Comparison of ENCODE assay signal across 12 cellular contexts in the genomic region with DNA sequence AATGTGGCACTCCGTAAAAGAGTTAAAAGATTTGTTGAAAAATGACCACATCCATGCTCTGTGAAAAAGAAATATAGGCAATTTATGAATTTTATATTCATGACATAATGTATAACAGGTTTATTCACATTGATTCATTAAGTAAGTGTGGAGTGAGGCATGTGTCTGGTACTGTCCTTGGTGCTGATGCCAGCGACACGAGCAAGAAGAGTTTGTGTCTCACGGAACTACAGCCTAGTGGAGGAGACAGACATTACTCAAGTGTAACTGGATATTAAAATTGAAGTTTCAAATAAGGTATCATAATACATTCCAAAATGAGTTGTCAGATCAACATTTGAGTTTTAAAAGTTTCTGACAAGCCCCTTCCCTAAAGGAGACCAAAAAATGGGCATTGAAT.
A peak's percentile ranks its signal among the peaks of the same experiment; 100 is the strongest.
DNase-seq lines count a peak whose midpoint lies in the region; ATAC-seq and TF ChIP-seq lines count a peak whose summit lies in the region.
"Had no signal": no experiment of that assay in that cellular context is flagged by ENCODE, and none has a peak within 500 bp of the region (broad histone marks: within the 10 kb centered on the region; RNA-seq: fewer than 3 reads in every experiment).

No MANE protein-coding gene starts in this region.

- no peaks in the 10 kb centered on the region for H3K36me3 ChIP-seq in vagina

- no peaks in the 10 kb centered on the region for H3K9me3 ChIP-seq in vagina

- peak; percentile 10 for DNase-seq in activated naive CD8-positive, alpha-beta T cell treated with anti-CD3 and anti-CD28 coated beads, Interleukin-2, amount 50 U/mL, for 24 hours
- no peak for DNase-seq in activated naive CD8-positive, alpha-beta T cell treated with anti-CD3 and anti-CD28 coated beads for 36 hours
- peak; percentile 54 for DNase-seq in SK-MEL-5 (ENCODE audit: low read depth, low spot score)
- peak; percentile 7 for DNase-seq in stimulated activated CD4-positive, alpha-beta T cell treated with anti-CD3 and anti-CD28 coated beads, Interleukin-4, amount 100 ng/mL, for 24 hours
- DNase-seq in vagina (ENCODE audit: extremely low spot score in 2 of 2): no peak
- DNase-seq in SHP77 (lab: John Stamatoyannopoulos, UW): no peak
- DNase-seq in GM19238 (ENCODE audit: insufficient read length, low spot score): no peak
- DNase-seq: activated T-cell treated with anti-CD3 and anti-CD28 coated beads, Interleukin-2, amount 50 U/mL, for 1 hour; NCI-H1694 treated with DMSO at 0.1 percent for 48 hours had no signal

- no peak for TF ChIP-seq CTCF in vagina (IDR thresholded peaks at IDR 0.05)

- peaks cover 36% of the 10 kb centered on the region for H3K27me3 Mint-ChIP-seq in activated naive CD8-positive, alpha-beta T cell treated with anti-CD3 and anti-CD28 coated beads, Interleukin-2, amount 50 U/mL, for 24 hours
- peaks cover 46% of the 10 kb centered on the region for H3K27me3 Mint-ChIP-seq in activated naive CD8-positive, alpha-beta T cell treated with anti-CD3 and anti-CD28 coated beads for 36 hours

- no peak overlapping the region for H3K27ac Mint-ChIP-seq in activated naive CD8-positive, alpha-beta T cell treated with anti-CD3 and anti-CD28 coated beads, Interleukin-2, amount 50 U/mL, for 24 hours
- H3K27ac Mint-ChIP-seq in activated naive CD8-positive, alpha-beta T cell treated with anti-CD3 and anti-CD28 coated beads for 36 hours: no peak overlapping the region
- H3K27ac Mint-ChIP-seq: memory B cell had no signal

- H3K4me3 Mint-ChIP-seq in activated naive CD8-positive, alpha-beta T cell treated with anti-CD3 and anti-CD28 coated beads, Interleukin-2, amount 50 U/mL, for 24 hours: no peak overlapping the region
- no peak overlapping the region for H3K4me3 Mint-ChIP-seq in activated naive CD8-positive, alpha-beta T cell treated with anti-CD3 and anti-CD28 coated beads for 36 hours
- H3K4me3 Mint-ChIP-seq: memory B cell had no signal

- no peak overlapping the region for H3K27ac ChIP-seq in vagina
- H3K27ac ChIP-seq: C4-2B had no signal

- in situ Hi-C loops in SK-MEL-5 (cut with HindIII; ENCODE audit: low pct_unique_long_range_greater_than_20kb, low sequenced_read_pairs): no loop called here

- TF ChIP-seq POLR2A in vagina (IDR thresholded peaks at IDR 0.05): no peak

- ATAC-seq in activated naive CD8-positive, alpha-beta T cell treated with anti-CD3 and anti-CD28 coated beads, Interleukin-2, amount 50 U/mL, for 24 hours: no peak
- peak; percentile 72 for ATAC-seq in esophagus mucosa

- no peaks in the 10 kb centered on the region for H3K36me3 Mint-ChIP-seq in activated naive CD8-positive, alpha-beta T cell treated with anti-CD3 and anti-CD28 coated beads, Interleukin-2, amount 50 U/mL, for 24 hours (ENCODE audit: low read depth)
- no peaks in the 10 kb centered on the region for H3K36me3 Mint-ChIP-seq in activated naive CD8-positive, alpha-beta T cell treated with anti-CD3 and anti-CD28 coated beads for 36 hours
- H3K36me3 Mint-ChIP-seq: memory B cell had no signal

- no peaks in the 10 kb centered on the region for H3K4me1 Mint-ChIP-seq in activated naive CD8-positive, alpha-beta T cell treated with anti-CD3 and anti-CD28 coated beads, Interleukin-2, amount 50 U/mL, for 24 hours
- H3K4me1 Mint-ChIP-seq in activated naive CD8-positive, alpha-beta T cell treated with anti-CD3 and anti-CD28 coated beads for 36 hours: no peaks in the 10 kb centered on the region
- H3K4me1 Mint-ChIP-seq: memory B cell had no signal

- H3K9me3 Mint-ChIP-seq in activated naive CD8-positive, alpha-beta T cell treated with anti-CD3 and anti-CD28 coated beads, Interleukin-2, amount 50 U/mL, for 24 hours: peaks cover 4% of the 10 kb centered on the region
- peaks cover 3% of the 10 kb centered on the region for H3K9me3 Mint-ChIP-seq in activated naive CD8-positive, alpha-beta T cell treated with anti-CD3 and anti-CD28 coated beads for 36 hours

- no peaks in the 10 kb centered on the region for H3K27me3 ChIP-seq in vagina

- intact Hi-C loops in vagina (cut with DNase I): no loop called here

- no peak overlapping the region for H3K4me3 ChIP-seq in vagina

- H3K4me1 ChIP-seq in vagina: no peaks in the 10 kb centered on the region

Comparison
In these comparisons a context has a peak if more than half of its experiments do, and no peak if none do; other contexts are left out.
1. DNase-seq: peak in activated naive CD8-positive, alpha-beta T cell treated with anti-CD3 and anti-CD28 coated beads, Interleukin-2, amount 50 U/mL, for 24 hours (single experiment), SK-MEL-5 (single experiment) and stimulated activated CD4-positive, alpha-beta T cell treated with anti-CD3 and anti-CD28 coated beads, Interleukin-4, amount 100 ng/mL, for 24 hours (single experiment); none in activated naive CD8-positive, alpha-beta T cell treated with anti-CD3 and anti-CD28 coated beads for 36 hours (single experiment), vagina (0 of 2), SHP77 (0 of 2) and GM19238 (single experiment).